ENCODE assay signal across 26 cellular contexts in the genomic region with DNA sequence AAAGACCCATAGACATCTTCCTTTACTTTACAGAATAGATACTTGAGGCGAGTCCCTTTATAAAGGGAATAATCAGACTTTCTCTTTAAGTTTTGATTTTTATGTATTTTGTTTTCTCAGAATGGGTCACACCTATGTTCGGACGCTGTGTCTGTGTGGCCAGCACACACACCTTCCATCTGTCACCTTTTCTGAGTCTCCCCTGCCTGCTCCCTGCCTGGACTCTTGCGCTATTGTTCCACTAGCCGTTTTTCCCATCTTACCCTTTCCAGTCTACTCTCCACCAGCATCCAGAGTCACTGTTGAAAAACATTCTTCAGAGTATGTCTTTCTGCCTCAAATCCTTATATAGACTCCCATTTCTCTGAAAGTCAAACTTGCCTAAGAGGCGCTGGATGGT.
DNase-seq lines count a peak whose midpoint lies in the region; TF ChIP-seq lines count a peak whose summit lies in the region.
"Had no signal": no experiment of that assay in that cellular context is flagged by ENCODE, and none has a peak within 500 bp of the region (broad histone marks: within the 10 kb centered on the region; RNA-seq: fewer than 3 reads in every experiment).

No MANE protein-coding gene starts in this region.

- H3K9ac ChIP-seq in stomach smooth muscle (ENCODE audit: low read length in 2 of 2), result peak overlapping the region in 1 of 2 donors; percentile 3

- no peak for TF ChIP-seq CTCF in VCaP (conservative IDR thresholded peaks at IDR 0.05)

- H3K4me1 Mint-ChIP-seq in activated T-cell treated with anti-CD3 and anti-CD28 coated beads, Interleukin-2, amount 50 U/mL, for 24 hours (ENCODE audit: low read depth), result no peaks in the 10 kb centered on the region
- H3K4me1 Mint-ChIP-seq: activated B cell treated with CpG ODN at 0.5 μM for 24 hours; activated T-helper 17 cell treated with anti-CD3 and anti-CD28 coated beads, Interleukin-2, amount 50 U/mL, for 72 hours; central memory CD8-positive, alpha-beta T cell; stimulated activated memory B cell treated with anti-CD40 and anti-IgM and Interleukin-4, amounts not matched to agents 10 μg/mL and 1 μg/mL and 100 μg/mL, for 72 hours had no signal

- H3K9me3 Mint-ChIP-seq in activated T-cell treated with anti-CD3 and anti-CD28 coated beads, Interleukin-2, amount 50 U/mL, for 24 hours, result no peaks in the 10 kb centered on the region
- H3K9me3 Mint-ChIP-seq: activated B cell treated with CpG ODN at 0.5 μM for 24 hours; activated naive CD4-positive, alpha-beta T cell treated with anti-CD3 and anti-CD28 coated beads, Interleukin-2, amount 50 U/mL, for 72 hours; activated T-helper 17 cell treated with anti-CD3 and anti-CD28 coated beads, Interleukin-2, amount 50 U/mL, for 72 hours; CD4-positive, alpha-beta T cell; central memory CD8-positive, alpha-beta T cell; nephron progenitor cell; stimulated activated memory B cell treated with anti-CD40 and anti-IgM and Interleukin-4, amounts not matched to agents 10 μg/mL and 1 μg/mL and 100 μg/mL, for 72 hours had no signal

- intact Hi-C loops in head of caudate nucleus (cut with DNase I), result no loop called here

- DNase-seq in cerebellum (ENCODE audit: low spot score), result peak; percentile 59
- no peak for DNase-seq in SKM-1 treated with dmso at 0.1 percent for 144 hours (lab: John Stamatoyannopoulos, UW; ENCODE audit: unreplicated experiment)
- DNase-seq in GM19240 (ENCODE audit: insufficient read length, low spot score), result no peak
- no peak for DNase-seq in head of caudate nucleus
- DNase-seq in activated T-cell treated with anti-CD3 and anti-CD28 coated beads, Interleukin-2, amount 50 U/mL, for 24 hours, result no peak
- DNase-seq: activated B cell treated with CpG ODN at 0.5 μM for 24 hours; activated CD4-positive, alpha-beta T cell treated with anti-CD3 and anti-CD28 coated beads, Interleukin-2, amount 50 U/mL, for 4 hours; aorta; CD4-positive, alpha-beta T cell; DMS 273 treated with DMSO at 0.1 percent for 48 hours; left colon; NCI-H1092 treated with DMSO at 0.1 percent for 48 hours; NCI-H2029; NCI-H345; NCI-H82; nephron progenitor cell; RPMI8226; stimulated activated CD4-positive, alpha-beta T cell treated with anti-CD3 and anti-CD28 coated beads, Interleukin-4, amount 100 ng/mL, for 1 hour; T-helper 9 cell had no signal

- no peak overlapping the region for H3K4me3 Mint-ChIP-seq in activated T-cell treated with anti-CD3 and anti-CD28 coated beads, Interleukin-2, amount 50 U/mL, for 24 hours
- H3K4me3 Mint-ChIP-seq: activated B cell treated with CpG ODN at 0.5 μM for 24 hours; activated T-helper 17 cell treated with anti-CD3 and anti-CD28 coated beads, Interleukin-2, amount 50 U/mL, for 72 hours; CD4-positive, alpha-beta T cell; central memory CD8-positive, alpha-beta T cell; nephron progenitor cell; stimulated activated memory B cell treated with anti-CD40 and anti-IgM and Interleukin-4, amounts not matched to agents 10 μg/mL and 1 μg/mL and 100 μg/mL, for 72 hours had no signal

- no peak overlapping the region for H3K4me3 ChIP-seq in muscle layer of duodenum (ENCODE audit: low read depth in 1 of 2, low read length in 2 of 2)
- no peak overlapping the region for H3K4me3 ChIP-seq in stomach smooth muscle (ENCODE audit: low read length in 2 of 2)

- H3K36me3 ChIP-seq in muscle layer of duodenum (ENCODE audit: control insufficient read depth in 1 of 2, insufficient read depth in 2 of 2, low read length in 2 of 2) (no peaks in the 10 kb centered on the region), stomach smooth muscle (ENCODE audit: control insufficient read depth in 2 of 2, insufficient read depth in 2 of 2, low read length in 2 of 2) (no peaks in the 10 kb centered on the region)

- H3K27ac Mint-ChIP-seq in activated T-cell treated with anti-CD3 and anti-CD28 coated beads, Interleukin-2, amount 50 U/mL, for 24 hours, result no peak overlapping the region
- H3K27ac Mint-ChIP-seq: activated B cell treated with CpG ODN at 0.5 μM for 24 hours; activated T-helper 17 cell treated with anti-CD3 and anti-CD28 coated beads, Interleukin-2, amount 50 U/mL, for 72 hours; CD4-positive, alpha-beta T cell; stimulated activated memory B cell treated with anti-CD40 and anti-IgM and Interleukin-4, amounts not matched to agents 10 μg/mL and 1 μg/mL and 100 μg/mL, for 72 hours had no signal

- H3K9me3 ChIP-seq in muscle layer of duodenum (ENCODE audit: control insufficient read depth in 1 of 2, low read length in 2 of 2), result no peaks in the 10 kb centered on the region
- H3K9me3 ChIP-seq in stomach smooth muscle (ENCODE audit: control insufficient read depth in 2 of 2, low read length in 2 of 2), result no peaks in the 10 kb centered on the region

- H3K36me3 Mint-ChIP-seq in activated T-cell treated with anti-CD3 and anti-CD28 coated beads, Interleukin-2, amount 50 U/mL, for 24 hours (ENCODE audit: low read depth), result no peaks in the 10 kb centered on the region
- H3K36me3 Mint-ChIP-seq: activated naive CD4-positive, alpha-beta T cell treated with anti-CD3 and anti-CD28 coated beads, Interleukin-2, amount 50 U/mL, for 72 hours; stimulated activated memory B cell treated with anti-CD40 and anti-IgM and Interleukin-4, amounts not matched to agents 10 μg/mL and 1 μg/mL and 100 μg/mL, for 72 hours had no signal

- no peaks in the 10 kb centered on the region for H3K27me3 ChIP-seq in muscle layer of duodenum (ENCODE audit: low read depth, low read length)
- H3K27me3 ChIP-seq in stomach smooth muscle (ENCODE audit: control insufficient read depth in 1 of 2, insufficient read depth in 2 of 2, low read length in 2 of 2), result no peaks in the 10 kb centered on the region

- H3K27ac ChIP-seq in VCaP (peak overlapping the region; percentile 99), muscle layer of duodenum (ENCODE audit: low read length) (peak overlapping the region; percentile 78), stomach smooth muscle (ENCODE audit: low read length) (peak overlapping the region; percentile 89)

- peaks cover 26 to 65% of the 10 kb centered on the region in 2 donors for H3K4me1 ChIP-seq in muscle layer of duodenum (ENCODE audit: control insufficient read depth in 1 of 2, insufficient read depth in 2 of 2, low read length in 2 of 2)
- peaks cover 54% of the 10 kb centered on the region for H3K4me1 ChIP-seq in stomach smooth muscle (ENCODE audit: control insufficient read depth, insufficient read depth, low read length)

- no peaks in the 10 kb centered on the region for H3K27me3 Mint-ChIP-seq in activated T-cell treated with anti-CD3 and anti-CD28 coated beads, Interleukin-2, amount 50 U/mL, for 24 hours
- H3K27me3 Mint-ChIP-seq: activated B cell treated with CpG ODN at 0.5 μM for 24 hours; activated T-helper 17 cell treated with anti-CD3 and anti-CD28 coated beads, Interleukin-2, amount 50 U/mL, for 72 hours; CD4-positive, alpha-beta T cell had no signal
